30 cellular contexts compared by ENCODE assay signal in genomic region chr12:60930146-60930545, GRCh38.
"Had no signal": no experiment of that assay in that cellular context is flagged by ENCODE, and none has a peak within 500 bp of the region (broad histone marks: within the 10 kb centered on the region; RNA-seq: fewer than 3 reads in every experiment).

No MANE protein-coding gene starts in this region.

- ATAC-seq: activated CD4-positive, alpha-beta T cell treated with anti-CD3 and anti-CD28 coated beads for 36 hours; activated CD8-positive, alpha-beta memory T cell treated with anti-CD3 and anti-CD28 coated beads, Interleukin-2, amount 10 ng/mL, durations not matched to agents 7 days and 5 days; activated CD8-positive, alpha-beta T cell treated with anti-CD3 and anti-CD28 coated beads, Interleukin-2, amount 10 ng/mL, durations not matched to agents 7 days and 5 days; activated naive CD8-positive, alpha-beta T cell treated with anti-CD3 and anti-CD28 coated beads, Interleukin-2, amount 50 U/mL, for 24 hours; body of pancreas; effector memory CD8-positive, alpha-beta T cell; gastroesophageal sphincter had no signal

- DNase-seq: activated B cell treated with CpG ODN at 0.5 μM for 24 hours; activated CD4-positive, alpha-beta memory T cell treated with anti-CD3 and anti-CD28 coated beads for 36 hours; activated CD4-positive, alpha-beta T cell treated with anti-CD3 and anti-CD28 coated beads for 36 hours; activated CD4-positive, alpha-beta T cell treated with anti-CD3 and anti-CD28 coated beads, Interleukin-2, amount 10 ng/mL, durations not matched to agents 24 days and 14 days; activated CD4-positive, CD25-positive, alpha-beta regulatory T cell treated with anti-CD3 and anti-CD28 coated beads, Interleukin-2, amount 50 U/mL, for 72 hours; activated CD8-positive, alpha-beta memory T cell treated with anti-CD3 and anti-CD28 coated beads, Interleukin-2, amount 10 ng/mL, durations not matched to agents 7 days and 5 days; activated CD8-positive, alpha-beta memory T cell treated with anti-CD3 and anti-CD28 coated beads, Interleukin-2, amount 50 U/mL, for 4 hours; activated CD8-positive, alpha-beta T cell treated with anti-CD3 and anti-CD28 coated beads, Interleukin-2, amount 10 ng/mL, durations not matched to agents 7 days and 5 days; activated effector memory CD4-positive, alpha-beta T cell treated with anti-CD3 and anti-CD28 coated beads, Interleukin-2, amount 50 U/mL, for 16 hours; activated naive CD4-positive, alpha-beta T cell treated with anti-CD3 and anti-CD28 coated beads for 36 hours; activated naive CD8-positive, alpha-beta T cell treated with anti-CD3 and anti-CD28 coated beads for 36 hours; activated naive CD8-positive, alpha-beta T cell treated with anti-CD3 and anti-CD28 coated beads, Interleukin-2, amount 50 U/mL, for 24 hours; activated T-cell treated with anti-CD3 and anti-CD28 coated beads, Interleukin-2, amount 50 U/mL, for 1 hour; activated T-cell treated with anti-CD3 and anti-CD28 coated beads, Interleukin-2, amount 50 U/mL, for 48 hours; adrenal gland; amygdala; aorta; body of pancreas; caudate nucleus; cortex of kidney; dermis blood vessel endothelial cell; effector CD4-positive, alpha-beta T cell; effector memory CD8-positive, alpha-beta T cell; esophagus squamous epithelium; foreskin melanocyte; head of caudate nucleus; hippocampal formation; T-helper 2 cell; WERI-Rb-1 had no signal
